Comparison of ENCODE assay signal across 1 cellular context in genomic region chr3:32422943-32423342, GRCh38.
A peak's percentile ranks its signal among the peaks of the same experiment; 100 is the strongest.
TF ChIP-seq lines count a peak whose summit lies in the region.

No MANE protein-coding gene starts in this region.

TF ChIP-seq in HEK293, 187 proteins besides CTCF, POLR2A, EP300 and RAD21 (continued from another document):
- peak; percentile 40 for TF ChIP-seq SP2 (tag by site-specific recombination; IDR thresholded peaks at IDR 0.05)
- TF ChIP-seq HOXC10 (CRISPR knock-in tag; IDR thresholded peaks at IDR 0.05), result no peak
- no peak for TF ChIP-seq ZNF2 (tag by site-specific recombination; IDR thresholded peaks at IDR 0.05)
- TF ChIP-seq ZNF473 (tag by site-specific recombination; IDR thresholded peaks at IDR 0.05), result no peak
- no peak for TF ChIP-seq ZNF266 (tag by site-specific recombination; IDR thresholded peaks at IDR 0.05; ENCODE audit: low read depth)
- TF ChIP-seq ZNF202 (tag by site-specific recombination; IDR thresholded peaks at IDR 0.05; ENCODE audit: borderline replicate concordance), result no peak
- TF ChIP-seq ZNF23 (tag by site-specific recombination; IDR thresholded peaks at IDR 0.05; ENCODE audit: borderline replicate concordance), result no peak
- no peak for TF ChIP-seq ZBTB8A (tag by site-specific recombination; IDR thresholded peaks at IDR 0.05)
- TF ChIP-seq ZNF394 (tag by site-specific recombination; IDR thresholded peaks at IDR 0.05; ENCODE audit: borderline replicate concordance), result no peak; the same call in 1 of the 2 replicates
- TF ChIP-seq OSR2 (tag by site-specific recombination; IDR thresholded peaks at IDR 0.05), result peak; percentile 99
- TF ChIP-seq, protein P1, sequence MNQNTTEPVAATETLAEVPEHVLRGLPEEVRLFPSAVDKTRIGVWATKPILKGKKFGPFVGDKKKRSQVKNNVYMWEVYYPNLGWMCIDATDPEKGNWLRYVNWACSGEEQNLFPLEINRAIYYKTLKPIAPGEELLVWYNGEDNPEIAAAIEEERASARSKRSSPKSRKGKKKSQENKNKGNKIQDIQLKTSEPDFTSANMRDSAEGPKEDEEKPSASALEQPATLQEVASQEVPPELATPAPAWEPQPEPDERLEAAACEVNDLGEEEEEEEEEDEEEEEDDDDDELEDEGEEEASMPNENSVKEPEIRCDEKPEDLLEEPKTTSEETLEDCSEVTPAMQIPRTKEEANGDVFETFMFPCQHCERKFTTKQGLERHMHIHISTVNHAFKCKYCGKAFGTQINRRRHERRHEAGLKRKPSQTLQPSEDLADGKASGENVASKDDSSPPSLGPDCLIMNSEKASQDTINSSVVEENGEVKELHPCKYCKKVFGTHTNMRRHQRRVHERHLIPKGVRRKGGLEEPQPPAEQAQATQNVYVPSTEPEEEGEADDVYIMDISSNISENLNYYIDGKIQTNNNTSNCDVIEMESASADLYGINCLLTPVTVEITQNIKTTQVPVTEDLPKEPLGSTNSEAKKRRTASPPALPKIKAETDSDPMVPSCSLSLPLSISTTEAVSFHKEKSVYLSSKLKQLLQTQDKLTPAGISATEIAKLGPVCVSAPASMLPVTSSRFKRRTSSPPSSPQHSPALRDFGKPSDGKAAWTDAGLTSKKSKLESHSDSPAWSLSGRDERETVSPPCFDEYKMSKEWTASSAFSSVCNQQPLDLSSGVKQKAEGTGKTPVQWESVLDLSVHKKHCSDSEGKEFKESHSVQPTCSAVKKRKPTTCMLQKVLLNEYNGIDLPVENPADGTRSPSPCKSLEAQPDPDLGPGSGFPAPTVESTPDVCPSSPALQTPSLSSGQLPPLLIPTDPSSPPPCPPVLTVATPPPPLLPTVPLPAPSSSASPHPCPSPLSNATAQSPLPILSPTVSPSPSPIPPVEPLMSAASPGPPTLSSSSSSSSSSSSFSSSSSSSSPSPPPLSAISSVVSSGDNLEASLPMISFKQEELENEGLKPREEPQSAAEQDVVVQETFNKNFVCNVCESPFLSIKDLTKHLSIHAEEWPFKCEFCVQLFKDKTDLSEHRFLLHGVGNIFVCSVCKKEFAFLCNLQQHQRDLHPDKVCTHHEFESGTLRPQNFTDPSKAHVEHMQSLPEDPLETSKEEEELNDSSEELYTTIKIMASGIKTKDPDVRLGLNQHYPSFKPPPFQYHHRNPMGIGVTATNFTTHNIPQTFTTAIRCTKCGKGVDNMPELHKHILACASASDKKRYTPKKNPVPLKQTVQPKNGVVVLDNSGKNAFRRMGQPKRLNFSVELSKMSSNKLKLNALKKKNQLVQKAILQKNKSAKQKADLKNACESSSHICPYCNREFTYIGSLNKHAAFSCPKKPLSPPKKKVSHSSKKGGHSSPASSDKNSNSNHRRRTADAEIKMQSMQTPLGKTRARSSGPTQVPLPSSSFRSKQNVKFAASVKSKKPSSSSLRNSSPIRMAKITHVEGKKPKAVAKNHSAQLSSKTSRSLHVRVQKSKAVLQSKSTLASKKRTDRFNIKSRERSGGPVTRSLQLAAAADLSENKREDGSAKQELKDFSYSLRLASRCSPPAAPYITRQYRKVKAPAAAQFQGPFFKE (tag by site-specific recombination; IDR thresholded peaks at IDR 0.05; ENCODE audit: borderline replicate concordance), result no peak
- TF ChIP-seq PRDM6 (tag by site-specific recombination; IDR thresholded peaks at IDR 0.05), result no peak
- TF ChIP-seq ZNF138 (tag by site-specific recombination; IDR thresholded peaks at IDR 0.05; ENCODE audit: borderline replicate concordance), result no peak
- TF ChIP-seq, protein P2, sequence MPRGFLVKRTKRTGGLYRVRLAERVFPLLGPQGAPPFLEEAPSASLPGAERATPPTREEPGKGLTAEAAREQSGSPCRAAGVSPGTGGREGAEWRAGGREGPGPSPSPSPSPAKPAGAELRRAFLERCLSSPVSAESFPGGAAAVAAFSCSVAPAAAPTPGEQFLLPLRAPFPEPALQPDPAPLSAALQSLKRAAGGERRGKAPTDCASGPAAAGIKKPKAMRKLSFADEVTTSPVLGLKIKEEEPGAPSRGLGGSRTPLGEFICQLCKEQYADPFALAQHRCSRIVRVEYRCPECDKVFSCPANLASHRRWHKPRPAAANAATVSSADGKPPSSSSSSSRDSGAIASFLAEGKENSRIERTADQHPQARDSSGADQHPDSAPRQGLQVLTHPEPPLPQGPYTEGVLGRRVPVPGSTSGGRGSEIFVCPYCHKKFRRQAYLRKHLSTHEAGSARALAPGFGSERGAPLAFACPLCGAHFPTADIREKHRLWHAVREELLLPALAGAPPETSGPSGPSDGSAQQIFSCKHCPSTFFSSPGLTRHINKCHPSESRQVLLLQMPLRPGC (tag by site-specific recombination; IDR thresholded peaks at IDR 0.05), result no peak
- no peak for TF ChIP-seq ZNF510 (tag by site-specific recombination; IDR thresholded peaks at IDR 0.05; ENCODE audit: insufficient replicate concordance)
- no peak for TF ChIP-seq ZNF654 (tag by site-specific recombination; IDR thresholded peaks at IDR 0.05; ENCODE audit: low read depth)
- no peak for TF ChIP-seq ZNF391 (tag by site-specific recombination; IDR thresholded peaks at IDR 0.05; ENCODE audit: borderline replicate concordance, low read depth)
- 0 out of 2 replicates have a peak, but pooled peaks have one; percentile 17 for TF ChIP-seq SP7 (tag by site-specific recombination; IDR thresholded peaks at IDR 0.05)
- TF ChIP-seq, protein P3, sequence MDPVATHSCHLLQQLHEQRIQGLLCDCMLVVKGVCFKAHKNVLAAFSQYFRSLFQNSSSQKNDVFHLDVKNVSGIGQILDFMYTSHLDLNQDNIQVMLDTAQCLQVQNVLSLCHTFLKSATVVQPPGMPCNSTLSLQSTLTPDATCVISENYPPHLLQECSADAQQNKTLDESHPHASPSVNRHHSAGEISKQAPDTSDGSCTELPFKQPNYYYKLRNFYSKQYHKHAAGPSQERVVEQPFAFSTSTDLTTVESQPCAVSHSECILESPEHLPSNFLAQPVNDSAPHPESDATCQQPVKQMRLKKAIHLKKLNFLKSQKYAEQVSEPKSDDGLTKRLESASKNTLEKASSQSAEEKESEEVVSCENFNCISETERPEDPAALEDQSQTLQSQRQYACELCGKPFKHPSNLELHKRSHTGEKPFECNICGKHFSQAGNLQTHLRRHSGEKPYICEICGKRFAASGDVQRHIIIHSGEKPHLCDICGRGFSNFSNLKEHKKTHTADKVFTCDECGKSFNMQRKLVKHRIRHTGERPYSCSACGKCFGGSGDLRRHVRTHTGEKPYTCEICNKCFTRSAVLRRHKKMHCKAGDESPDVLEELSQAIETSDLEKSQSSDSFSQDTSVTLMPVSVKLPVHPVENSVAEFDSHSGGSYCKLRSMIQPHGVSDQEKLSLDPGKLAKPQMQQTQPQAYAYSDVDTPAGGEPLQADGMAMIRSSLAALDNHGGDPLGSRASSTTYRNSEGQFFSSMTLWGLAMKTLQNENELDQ (tag by site-specific recombination; IDR thresholded peaks at IDR 0.05; ENCODE audit: low read depth), result no peak
- no peak for TF ChIP-seq ZNF16 (tag by site-specific recombination; IDR thresholded peaks at IDR 0.05; ENCODE audit: low read depth)
- TF ChIP-seq SCRT1 (tag by site-specific recombination; IDR thresholded peaks at IDR 0.05; ENCODE audit: borderline replicate concordance), result no peak
